1 cellular context compared by ENCODE assay signal in the genomic region with DNA sequence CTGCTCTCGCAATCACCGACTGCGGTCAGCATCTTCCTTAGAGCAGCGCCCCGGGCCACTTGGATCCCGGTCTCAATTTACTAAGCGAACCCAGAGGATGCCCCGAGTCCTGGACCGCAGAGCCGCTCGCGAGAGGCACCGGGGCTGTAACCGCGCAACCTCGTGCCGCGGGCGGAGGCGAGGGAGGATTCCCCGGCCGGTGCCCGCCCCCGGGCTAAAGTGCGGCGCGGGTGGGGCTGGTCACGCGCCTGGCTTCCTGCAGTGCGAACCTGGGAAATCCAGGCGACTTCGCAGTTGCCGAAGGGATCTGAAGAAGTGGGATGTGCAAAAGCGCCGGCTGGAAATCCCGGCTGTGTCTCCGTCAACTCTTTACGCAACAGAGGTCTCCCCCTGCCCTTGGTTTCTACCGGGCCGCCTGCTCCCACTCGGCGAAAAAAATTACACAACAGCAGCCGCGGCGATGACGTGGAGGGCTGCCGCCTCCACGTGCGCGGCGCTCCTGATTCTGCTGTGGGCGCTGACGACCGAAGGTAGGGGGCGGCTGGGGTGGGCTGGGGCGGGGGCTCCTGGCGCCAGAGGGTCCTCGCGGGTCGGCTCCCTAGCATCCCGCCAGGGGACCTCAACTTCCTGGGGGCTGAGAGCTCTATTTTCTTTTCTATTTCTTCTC.
TF ChIP-seq lines count a peak whose summit lies in the region.

A gene with protein sequence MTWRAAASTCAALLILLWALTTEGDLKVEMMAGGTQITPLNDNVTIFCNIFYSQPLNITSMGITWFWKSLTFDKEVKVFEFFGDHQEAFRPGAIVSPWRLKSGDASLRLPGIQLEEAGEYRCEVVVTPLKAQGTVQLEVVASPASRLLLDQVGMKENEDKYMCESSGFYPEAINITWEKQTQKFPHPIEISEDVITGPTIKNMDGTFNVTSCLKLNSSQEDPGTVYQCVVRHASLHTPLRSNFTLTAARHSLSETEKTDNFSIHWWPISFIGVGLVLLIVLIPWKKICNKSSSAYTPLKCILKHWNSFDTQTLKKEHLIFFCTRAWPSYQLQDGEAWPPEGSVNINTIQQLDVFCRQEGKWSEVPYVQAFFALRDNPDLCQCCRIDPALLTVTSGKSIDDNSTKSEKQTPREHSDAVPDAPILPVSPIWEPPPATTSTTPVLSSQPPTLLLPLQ (plus strand): TSS at position 291 of the 667 bp plus-strand sequence. CDS start 170 bp downstream, at position 461.

TF ChIP-seq in K562, 482 proteins besides CTCF, POLR2A, EP300 and RAD21 (continued from another document and continues in another):
- TF ChIP-seq CBX3 (IDR thresholded peaks at IDR 0.05; ENCODE audit: borderline replicate concordance in 1 of 2, low read length in 2 of 2) (peak in 1 of 2 experiments; percentile 37; a peak in 1 of 3 replicates), YBX1 (IDR thresholded peaks at IDR 0.05) (no peak), IRF2 (CRISPR knock-in tag; IDR thresholded peaks at IDR 0.05) (no peak), RBM15 (IDR thresholded peaks at IDR 0.05; ENCODE audit: insufficient read depth, low read length) (no peak), SNRNP70 (optimal IDR thresholded peaks at IDR 0.05; ENCODE audit: low read depth, low read length) (no peak), GTF2F1 (IDR thresholded peaks at IDR 0.05; ENCODE audit: low read depth, low read length) (0 out of 2 replicates have a peak, but pooled peaks have one; percentile 22), HMGN3 (IDR thresholded peaks at IDR 0.05; ENCODE audit: borderline replicate concordance, extremely low read depth, insufficient read length, low read depth, low read length) (peak; percentile 89), DPF2 (IDR thresholded peaks at IDR 0.05) (no peak), GABPB1 (CRISPR knock-in tag; IDR thresholded peaks at IDR 0.05) (peak; percentile 54; the same call in 1 of the 2 replicates), GTF2A2 (tag; IDR thresholded peaks at IDR 0.05) (no peak), JUN (IDR thresholded peaks at IDR 0.05; ENCODE audit: borderline replicate concordance, low read depth, low read length) (0 out of 2 replicates have a peak, but pooled peaks have one; percentile 1), JUN (CRISPR knock-in tag; IDR thresholded peaks at IDR 0.05; ENCODE audit: borderline replicate concordance) (no peak), CCNT2 (IDR thresholded peaks at IDR 0.05; ENCODE audit: borderline replicate concordance, extremely low read depth, insufficient read length, low read depth, low read length) (peak; percentile 82), XRCC3 (IDR thresholded peaks at IDR 0.05) (no peak), L3MBTL2 (IDR thresholded peaks at IDR 0.05) (peak; percentile 98), SMARCE1 (IDR thresholded peaks at IDR 0.05) (peak; percentile 34; the same call in 1 of the 2 replicates), SMARCC2 (IDR thresholded peaks at IDR 0.05; ENCODE audit: low read depth) (no peak), PHB2 (IDR thresholded peaks at IDR 0.05; ENCODE audit: low read depth) (no peak), POLR2G (IDR thresholded peaks at IDR 0.05; ENCODE audit: low read depth, low read length) (peak; percentile 83), TBL1XR1 (IDR thresholded peaks at IDR 0.05; ENCODE audit: low read length in 2 of 2) (no peak), RBM22 (IDR thresholded peaks at IDR 0.05; ENCODE audit: low read depth, low read length, poor library complexity, severe bottlenecking) (no peak), SRSF3 (IDR thresholded peaks at IDR 0.05; ENCODE audit: insufficient read depth, low read length) (0 out of 2 replicates have a peak, but pooled peaks have one; percentile 38), CEBPG (CRISPR knock-in tag; IDR thresholded peaks at IDR 0.05) (peak; percentile 82), CEBPG (tag; conservative IDR thresholded peaks at IDR 0.05 in 1 of 2, IDR thresholded peaks at IDR 0.05 in 1 of 2) (peak; percentile 77 to 90), ZZZ3 (IDR thresholded peaks at IDR 0.05) (no peak), SPI1 (IDR thresholded peaks at IDR 0.05; ENCODE audit: borderline replicate concordance, low read depth, low read length) (no peak)
- TF ChIP-seq, protein P1, sequence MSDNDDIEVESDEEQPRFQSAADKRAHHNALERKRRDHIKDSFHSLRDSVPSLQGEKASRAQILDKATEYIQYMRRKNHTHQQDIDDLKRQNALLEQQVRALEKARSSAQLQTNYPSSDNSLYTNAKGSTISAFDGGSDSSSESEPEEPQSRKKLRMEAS (CRISPR knock-in tag; IDR thresholded peaks at IDR 0.05), result peak; percentile 93
- TF ChIP-seq, protein P2, sequence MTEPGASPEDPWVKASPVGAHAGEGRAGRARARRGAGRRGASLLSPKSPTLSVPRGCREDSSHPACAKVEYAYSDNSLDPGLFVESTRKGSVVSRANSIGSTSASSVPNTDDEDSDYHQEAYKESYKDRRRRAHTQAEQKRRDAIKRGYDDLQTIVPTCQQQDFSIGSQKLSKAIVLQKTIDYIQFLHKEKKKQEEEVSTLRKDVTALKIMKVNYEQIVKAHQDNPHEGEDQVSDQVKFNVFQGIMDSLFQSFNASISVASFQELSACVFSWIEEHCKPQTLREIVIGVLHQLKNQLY (CRISPR knock-in tag; conservative IDR thresholded peaks at IDR 0.05), result no peak
- TF ChIP-seq, protein P3, sequence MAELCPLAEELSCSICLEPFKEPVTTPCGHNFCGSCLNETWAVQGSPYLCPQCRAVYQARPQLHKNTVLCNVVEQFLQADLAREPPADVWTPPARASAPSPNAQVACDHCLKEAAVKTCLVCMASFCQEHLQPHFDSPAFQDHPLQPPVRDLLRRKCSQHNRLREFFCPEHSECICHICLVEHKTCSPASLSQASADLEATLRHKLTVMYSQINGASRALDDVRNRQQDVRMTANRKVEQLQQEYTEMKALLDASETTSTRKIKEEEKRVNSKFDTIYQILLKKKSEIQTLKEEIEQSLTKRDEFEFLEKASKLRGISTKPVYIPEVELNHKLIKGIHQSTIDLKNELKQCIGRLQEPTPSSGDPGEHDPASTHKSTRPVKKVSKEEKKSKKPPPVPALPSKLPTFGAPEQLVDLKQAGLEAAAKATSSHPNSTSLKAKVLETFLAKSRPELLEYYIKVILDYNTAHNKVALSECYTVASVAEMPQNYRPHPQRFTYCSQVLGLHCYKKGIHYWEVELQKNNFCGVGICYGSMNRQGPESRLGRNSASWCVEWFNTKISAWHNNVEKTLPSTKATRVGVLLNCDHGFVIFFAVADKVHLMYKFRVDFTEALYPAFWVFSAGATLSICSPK (IDR thresholded peaks at IDR 0.05; ENCODE audit: borderline replicate concordance), result no peak
- TF ChIP-seq, protein P4, sequence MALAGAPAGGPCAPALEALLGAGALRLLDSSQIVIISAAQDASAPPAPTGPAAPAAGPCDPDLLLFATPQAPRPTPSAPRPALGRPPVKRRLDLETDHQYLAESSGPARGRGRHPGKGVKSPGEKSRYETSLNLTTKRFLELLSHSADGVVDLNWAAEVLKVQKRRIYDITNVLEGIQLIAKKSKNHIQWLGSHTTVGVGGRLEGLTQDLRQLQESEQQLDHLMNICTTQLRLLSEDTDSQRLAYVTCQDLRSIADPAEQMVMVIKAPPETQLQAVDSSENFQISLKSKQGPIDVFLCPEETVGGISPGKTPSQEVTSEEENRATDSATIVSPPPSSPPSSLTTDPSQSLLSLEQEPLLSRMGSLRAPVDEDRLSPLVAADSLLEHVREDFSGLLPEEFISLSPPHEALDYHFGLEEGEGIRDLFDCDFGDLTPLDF (CRISPR knock-in tag; IDR thresholded peaks at IDR 0.05), result no peak; the same call in 1 of the 2 replicates
- TF ChIP-seq, protein P5, sequence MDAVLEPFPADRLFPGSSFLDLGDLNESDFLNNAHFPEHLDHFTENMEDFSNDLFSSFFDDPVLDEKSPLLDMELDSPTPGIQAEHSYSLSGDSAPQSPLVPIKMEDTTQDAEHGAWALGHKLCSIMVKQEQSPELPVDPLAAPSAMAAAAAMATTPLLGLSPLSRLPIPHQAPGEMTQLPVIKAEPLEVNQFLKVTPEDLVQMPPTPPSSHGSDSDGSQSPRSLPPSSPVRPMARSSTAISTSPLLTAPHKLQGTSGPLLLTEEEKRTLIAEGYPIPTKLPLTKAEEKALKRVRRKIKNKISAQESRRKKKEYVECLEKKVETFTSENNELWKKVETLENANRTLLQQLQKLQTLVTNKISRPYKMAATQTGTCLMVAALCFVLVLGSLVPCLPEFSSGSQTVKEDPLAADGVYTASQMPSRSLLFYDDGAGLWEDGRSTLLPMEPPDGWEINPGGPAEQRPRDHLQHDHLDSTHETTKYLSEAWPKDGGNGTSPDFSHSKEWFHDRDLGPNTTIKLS (IDR thresholded peaks at IDR 0.05; ENCODE audit: borderline replicate concordance, low read depth), result peak; percentile 87
- TF ChIP-seq, protein P6, sequence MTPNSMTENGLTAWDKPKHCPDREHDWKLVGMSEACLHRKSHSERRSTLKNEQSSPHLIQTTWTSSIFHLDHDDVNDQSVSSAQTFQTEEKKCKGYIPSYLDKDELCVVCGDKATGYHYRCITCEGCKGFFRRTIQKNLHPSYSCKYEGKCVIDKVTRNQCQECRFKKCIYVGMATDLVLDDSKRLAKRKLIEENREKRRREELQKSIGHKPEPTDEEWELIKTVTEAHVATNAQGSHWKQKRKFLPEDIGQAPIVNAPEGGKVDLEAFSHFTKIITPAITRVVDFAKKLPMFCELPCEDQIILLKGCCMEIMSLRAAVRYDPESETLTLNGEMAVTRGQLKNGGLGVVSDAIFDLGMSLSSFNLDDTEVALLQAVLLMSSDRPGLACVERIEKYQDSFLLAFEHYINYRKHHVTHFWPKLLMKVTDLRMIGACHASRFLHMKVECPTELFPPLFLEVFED (CRISPR knock-in tag; conservative IDR thresholded peaks at IDR 0.05), result no peak
- TF ChIP-seq, protein P7, sequence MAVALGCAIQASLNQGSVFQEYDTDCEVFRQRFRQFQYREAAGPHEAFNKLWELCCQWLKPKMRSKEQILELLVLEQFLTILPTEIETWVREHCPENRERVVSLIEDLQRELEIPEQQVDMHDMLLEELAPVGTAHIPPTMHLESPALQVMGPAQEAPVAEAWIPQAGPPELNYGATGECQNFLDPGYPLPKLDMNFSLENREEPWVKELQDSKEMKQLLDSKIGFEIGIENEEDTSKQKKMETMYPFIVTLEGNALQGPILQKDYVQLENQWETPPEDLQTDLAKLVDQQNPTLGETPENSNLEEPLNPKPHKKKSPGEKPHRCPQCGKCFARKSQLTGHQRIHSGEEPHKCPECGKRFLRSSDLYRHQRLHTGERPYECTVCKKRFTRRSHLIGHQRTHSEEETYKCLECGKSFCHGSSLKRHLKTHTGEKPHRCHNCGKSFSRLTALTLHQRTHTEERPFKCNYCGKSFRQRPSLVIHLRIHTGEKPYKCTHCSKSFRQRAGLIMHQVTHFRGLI (CRISPR knock-in tag; IDR thresholded peaks at IDR 0.05), result no peak
- TF ChIP-seq, protein P8, sequence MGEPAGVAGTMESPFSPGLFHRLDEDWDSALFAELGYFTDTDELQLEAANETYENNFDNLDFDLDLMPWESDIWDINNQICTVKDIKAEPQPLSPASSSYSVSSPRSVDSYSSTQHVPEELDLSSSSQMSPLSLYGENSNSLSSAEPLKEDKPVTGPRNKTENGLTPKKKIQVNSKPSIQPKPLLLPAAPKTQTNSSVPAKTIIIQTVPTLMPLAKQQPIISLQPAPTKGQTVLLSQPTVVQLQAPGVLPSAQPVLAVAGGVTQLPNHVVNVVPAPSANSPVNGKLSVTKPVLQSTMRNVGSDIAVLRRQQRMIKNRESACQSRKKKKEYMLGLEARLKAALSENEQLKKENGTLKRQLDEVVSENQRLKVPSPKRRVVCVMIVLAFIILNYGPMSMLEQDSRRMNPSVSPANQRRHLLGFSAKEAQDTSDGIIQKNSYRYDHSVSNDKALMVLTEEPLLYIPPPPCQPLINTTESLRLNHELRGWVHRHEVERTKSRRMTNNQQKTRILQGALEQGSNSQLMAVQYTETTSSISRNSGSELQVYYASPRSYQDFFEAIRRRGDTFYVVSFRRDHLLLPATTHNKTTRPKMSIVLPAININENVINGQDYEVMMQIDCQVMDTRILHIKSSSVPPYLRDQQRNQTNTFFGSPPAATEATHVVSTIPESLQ (CRISPR knock-in tag; IDR thresholded peaks at IDR 0.05), result no peak
- TF ChIP-seq, protein P9, sequence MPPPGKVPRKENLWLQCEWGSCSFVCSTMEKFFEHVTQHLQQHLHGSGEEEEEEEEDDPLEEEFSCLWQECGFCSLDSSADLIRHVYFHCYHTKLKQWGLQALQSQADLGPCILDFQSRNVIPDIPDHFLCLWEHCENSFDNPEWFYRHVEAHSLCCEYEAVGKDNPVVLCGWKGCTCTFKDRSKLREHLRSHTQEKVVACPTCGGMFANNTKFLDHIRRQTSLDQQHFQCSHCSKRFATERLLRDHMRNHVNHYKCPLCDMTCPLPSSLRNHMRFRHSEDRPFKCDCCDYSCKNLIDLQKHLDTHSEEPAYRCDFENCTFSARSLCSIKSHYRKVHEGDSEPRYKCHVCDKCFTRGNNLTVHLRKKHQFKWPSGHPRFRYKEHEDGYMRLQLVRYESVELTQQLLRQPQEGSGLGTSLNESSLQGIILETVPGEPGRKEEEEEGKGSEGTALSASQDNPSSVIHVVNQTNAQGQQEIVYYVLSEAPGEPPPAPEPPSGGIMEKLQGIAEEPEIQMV (tag; conservative IDR thresholded peaks at IDR 0.05; ENCODE audit: low read depth), result no peak
- TF ChIP-seq, protein P10, sequence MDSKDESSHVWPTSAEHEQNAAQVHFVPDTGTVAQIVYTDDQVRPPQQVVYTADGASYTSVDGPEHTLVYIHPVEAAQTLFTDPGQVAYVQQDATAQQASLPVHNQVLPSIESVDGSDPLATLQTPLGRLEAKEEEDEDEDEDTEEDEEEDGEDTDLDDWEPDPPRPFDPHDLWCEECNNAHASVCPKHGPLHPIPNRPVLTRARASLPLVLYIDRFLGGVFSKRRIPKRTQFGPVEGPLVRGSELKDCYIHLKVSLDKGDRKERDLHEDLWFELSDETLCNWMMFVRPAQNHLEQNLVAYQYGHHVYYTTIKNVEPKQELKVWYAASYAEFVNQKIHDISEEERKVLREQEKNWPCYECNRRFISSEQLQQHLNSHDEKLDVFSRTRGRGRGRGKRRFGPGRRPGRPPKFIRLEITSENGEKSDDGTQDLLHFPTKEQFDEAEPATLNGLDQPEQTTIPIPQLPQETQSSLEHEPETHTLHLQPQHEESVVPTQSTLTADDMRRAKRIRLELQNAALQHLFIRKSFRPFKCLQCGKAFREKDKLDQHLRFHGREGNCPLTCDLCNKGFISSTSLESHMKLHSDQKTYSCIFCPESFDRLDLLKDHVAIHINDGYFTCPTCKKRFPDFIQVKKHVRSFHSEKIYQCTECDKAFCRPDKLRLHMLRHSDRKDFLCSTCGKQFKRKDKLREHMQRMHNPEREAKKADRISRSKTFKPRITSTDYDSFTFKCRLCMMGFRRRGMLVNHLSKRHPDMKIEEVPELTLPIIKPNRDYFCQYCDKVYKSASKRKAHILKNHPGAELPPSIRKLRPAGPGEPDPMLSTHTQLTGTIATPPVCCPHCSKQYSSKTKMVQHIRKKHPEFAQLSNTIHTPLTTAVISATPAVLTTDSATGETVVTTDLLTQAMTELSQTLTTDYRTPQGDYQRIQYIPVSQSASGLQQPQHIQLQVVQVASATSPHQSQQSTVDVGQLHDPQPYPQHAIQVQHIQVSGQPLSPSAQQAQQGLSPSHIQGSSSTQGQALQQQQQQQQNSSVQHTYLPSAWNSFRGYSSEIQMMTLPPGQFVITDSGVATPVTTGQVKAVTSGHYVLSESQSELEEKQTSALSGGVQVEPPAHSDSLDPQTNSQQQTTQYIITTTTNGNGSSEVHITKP (IDR thresholded peaks at IDR 0.05; ENCODE audit: partially characterized antibody), result peak; percentile 97
